Comparison of ENCODE assay signal across 19 cellular contexts in genomic region chr2:233165543-233165894, GRCh38.
DNase-seq lines count a peak whose midpoint lies in the region; ATAC-seq, FAIRE-seq and TF ChIP-seq lines count a peak whose summit lies in the region.
"Had no signal": no experiment of that assay in that cellular context is flagged by ENCODE, and none has a peak within 500 bp of the region (broad histone marks: within the 10 kb centered on the region; RNA-seq: fewer than 3 reads in every experiment).

No MANE protein-coding gene starts in this region.

- H3K4me2 ChIP-seq in BLaER1 treated with 17β-estradiol and CSF1 and Interleukin-3, amounts not matched to agents 10 nM and 100 nM, result peak overlapping the region in 6 of 11 experiments; percentile 22 to 91 (median 76); a peak in 11 of 22 replicates
- peak overlapping the region; percentile 78 for H3K4me2 ChIP-seq in HCT116 (ENCODE audit: low read length)
- no peak overlapping the region for H3K4me2 ChIP-seq in GM23338
- H3K4me2 ChIP-seq: KMS-11 had no signal

- peaks cover 13% of the 10 kb centered on the region for H3K4me1 Mint-ChIP-seq in GM23338
- H3K4me1 Mint-ChIP-seq: B cell had no signal

- POLR2A ChIA-PET in HCT116 (lab: Charles Lee), result no interaction called here

- no peak overlapping the region for H3K4me3 ChIP-seq in BLaER1 treated with 17β-estradiol and CSF1 and Interleukin-3, amounts not matched to agents 10 nM and 100 nM
- H3K4me3 ChIP-seq in HCT116 (replicated peaks in 1 of 2; ENCODE audit: low read depth in 1 of 2, low read length in 2 of 2) (no peak overlapping the region), SJSA1 (no peak overlapping the region), lower lobe of right lung (no peak overlapping the region), kidney (ENCODE audit: low read length in 2 of 2) (no peak overlapping the region), GM23338 (no peak overlapping the region)
- H3K4me3 ChIP-seq: GM23248 had no signal

- H3K9me3 ChIP-seq in BLaER1 treated with 17β-estradiol and CSF1 and Interleukin-3, amounts not matched to agents 10 nM and 100 nM (replicated peaks in 1 of 11), result no peaks in the 10 kb centered on the region
- no peaks in the 10 kb centered on the region for H3K9me3 ChIP-seq in HCT116 (ENCODE audit: control insufficient read depth in 1 of 2, insufficient read depth in 1 of 2, low read depth in 1 of 2, low read length in 2 of 2)
- H3K9me3 ChIP-seq in SJSA1 (replicated peaks), result no peaks in the 10 kb centered on the region
- H3K9me3 ChIP-seq in lower lobe of right lung, result no peaks in the 10 kb centered on the region
- no peaks in the 10 kb centered on the region for H3K9me3 ChIP-seq in kidney (ENCODE audit: control insufficient read depth in 1 of 2, low read length in 2 of 2)

- no peak overlapping the region for H3K27ac Mint-ChIP-seq in GM23338
- H3K27ac Mint-ChIP-seq: B cell, HFFc6 had no signal

- H3K4me1 ChIP-seq in BLaER1 treated with 17β-estradiol and CSF1 and Interleukin-3, amounts not matched to agents 10 nM and 100 nM, result peaks cover 0 to 83% (median 27%) of the 10 kb centered on the region in 10 experiments; a peak in 12 of 20 replicates
- peaks cover 6 to 18% of the 10 kb centered on the region in 2 experiments; a peak in 3 of 4 replicates for H3K4me1 ChIP-seq in HCT116 (ENCODE audit: control insufficient read depth in 1 of 2, insufficient read depth in 2 of 2, low read length in 2 of 2)
- H3K4me1 ChIP-seq in SJSA1 (replicated peaks), result peaks cover 43% of the 10 kb centered on the region
- H3K4me1 ChIP-seq in lower lobe of right lung, result peaks cover 21% of the 10 kb centered on the region
- peaks cover 0 to 3% of the 10 kb centered on the region in 2 donors for H3K4me1 ChIP-seq in kidney (ENCODE audit: control insufficient read depth in 1 of 2, insufficient read depth in 1 of 2, low read depth in 1 of 2, low read length in 2 of 2)
- peaks cover 16% of the 10 kb centered on the region for H3K4me1 ChIP-seq in GM23338 (ENCODE audit: insufficient read depth)

- H3K36me3 Mint-ChIP-seq in GM23338 (ENCODE audit: low read depth), result peaks cover 8% of the 10 kb centered on the region; the same call in 1 of the 3 replicates

- H3K27ac ChIP-seq in BLaER1 treated with 17β-estradiol and CSF1 and Interleukin-3, amounts not matched to agents 10 nM and 100 nM, result peak overlapping the region in 6 of 11 experiments; percentile 18 to 94 (median 78); a peak in 11 of 22 replicates
- H3K27ac ChIP-seq in HCT116 (ENCODE audit: low read depth, low read length) (no peak overlapping the region; the same call in 1 of the 2 replicates), SJSA1 (peak overlapping the region; percentile 73), lower lobe of right lung (peak overlapping the region; percentile 62), kidney (ENCODE audit: low read depth in 2 of 2, low read length in 2 of 2) (no peak overlapping the region), GM23338 (ENCODE audit: low read depth) (no peak overlapping the region)
- H3K27ac ChIP-seq: GM23248, KMS-11 had no signal

- H4K20me1 ChIP-seq in BLaER1 treated with 17β-estradiol and CSF1 and Interleukin-3, amounts not matched to agents 10 nM and 100 nM, result peaks cover 0 to 7% (median 0%) of the 10 kb centered on the region in 11 experiments; a peak in 2 of 22 replicates
- no peaks in the 10 kb centered on the region for H4K20me1 ChIP-seq in HCT116 (ENCODE audit: insufficient read depth)
- no peaks in the 10 kb centered on the region for H4K20me1 ChIP-seq in GM23338 (replicated peaks; ENCODE audit: insufficient read depth)

- no TSS peak for BruUV-seq in HCT116 (replicated peaks; lab: Mats Ljungman, UMichigan)

- no peaks in the 10 kb centered on the region for H3F3A ChIP-seq in GM23338 (replicated peaks; ENCODE audit: low read depth)

- FAIRE-seq in kidney (lab: Jason Lieb, UNC), result no peak

- H2AFZ ChIP-seq in HCT116 (ENCODE audit: low read depth, low read length, poor library complexity, severe bottlenecking) (no peak overlapping the region), GM23338 (no peak overlapping the region)
- H2AFZ ChIP-seq: GM23248 had no signal

- no peak overlapping the region for H3K4me3 Mint-ChIP-seq in GM23338
- H3K4me3 Mint-ChIP-seq: B cell, HFFc6 had no signal

- no peak for DNase-seq in HCT116 (ENCODE audit: low read depth, low spot score)
- no peak for DNase-seq in SJSA1 (ENCODE audit: low read depth in 1 of 2, low spot score in 2 of 2)
- DNase-seq in lower lobe of right lung, result no peak
- no peak for DNase-seq in CD1c-positive myeloid dendritic cell (ENCODE audit: extremely low spot score)
- no peak for DNase-seq in kidney
- no peak for DNase-seq in GM23338 (ENCODE audit: low spot score)
- DNase-seq: ACHN, HFFc6, MM.1S, NCI-H1105 treated with DMSO at 0.1 percent for 48 hours, NCI-H187, NCI-H2171, NCI-H446 treated with DMSO at 0.1 percent for 48 hours, NCI-H774 had no signal

- ATAC-seq in HCT116 (no peak), lower lobe of right lung (no peak), GM18867 (IDR thresholded peaks at IDR 0.05; ENCODE audit: unreplicated experiment) (no peak), GM23338 (no peak)

- H3K27me3 ChIP-seq in BLaER1 treated with 17β-estradiol and CSF1 and Interleukin-3, amounts not matched to agents 10 nM and 100 nM, result no peaks in the 10 kb centered on the region
- H3K27me3 ChIP-seq in HCT116 (ENCODE audit: insufficient read depth, low read length) (no peaks in the 10 kb centered on the region), SJSA1 (replicated peaks) (no peaks in the 10 kb centered on the region), lower lobe of right lung (ENCODE audit: low read depth) (no peaks in the 10 kb centered on the region), GM23338 (ENCODE audit: insufficient read depth) (no peaks in the 10 kb centered on the region)

- CTCF ChIA-PET in HCT116 (lab: Charles Lee), result no interaction called here

- TF ChIP-seq POLR2A in HCT116 (IDR thresholded peaks at IDR 0.05; ENCODE audit: borderline replicate concordance, extremely low read depth, insufficient read depth, insufficient read length), result no peak

- H3K9ac ChIP-seq in BLaER1 treated with 17β-estradiol and CSF1 and Interleukin-3, amounts not matched to agents 10 nM and 100 nM, result peak overlapping the region in 4 of 11 experiments; percentile 59 to 76 (median 66); a peak in 10 of 22 replicates
- H3K9ac ChIP-seq in HCT116 (ENCODE audit: low read length), result no peak overlapping the region
- no peak overlapping the region for H3K9ac ChIP-seq in kidney (ENCODE audit: low read length in 2 of 2)
- H3K9ac ChIP-seq: GM23248, KMS-11 had no signal

- H3K9me2 ChIP-seq in HCT116 (ENCODE audit: insufficient read depth) (no peaks in the 10 kb centered on the region), GM23338 (ENCODE audit: insufficient read depth) (no peaks in the 10 kb centered on the region)

- TF ChIP-seq RAD21 in HCT116 (IDR thresholded peaks at IDR 0.05; ENCODE audit: low read depth), result no peak

- RAD21 ChIA-PET in HCT116 (lab: Charles Lee; ENCODE audit: low non-redundant PET in 1 of 2, low total read pairs in 2 of 2, uncharacterized antibody in 2 of 2, unreplicated experiment in 2 of 2), result no interaction called here

- H3K79me2 ChIP-seq in HCT116 (ENCODE audit: insufficient read depth, low read length) (no peaks in the 10 kb centered on the region), GM23338 (replicated peaks; ENCODE audit: insufficient read depth) (no peaks in the 10 kb centered on the region)

- TF ChIP-seq CTCF in HCT116 (IDR thresholded peaks at IDR 0.05 in 2 of 3, conservative IDR thresholded peaks at IDR 0.05 in 1 of 3; ENCODE audit: borderline replicate concordance in 1 of 3, insufficient read depth in 1 of 3, low read depth in 2 of 3, low read length in 2 of 3) (no peak), lower lobe of right lung (IDR thresholded peaks at IDR 0.05) (no peak), kidney (IDR thresholded peaks at IDR 0.05; ENCODE audit: borderline replicate concordance, extremely low read depth, insufficient read depth) (no peak), GM23338 (conservative IDR thresholded peaks at IDR 0.05; ENCODE audit: low read depth in 2 of 2) (no peak)

- intact Hi-C loops in HCT116 (cut with micrococcal nuclease), result no loop called here
- intact Hi-C loops in lower lobe of right lung (cut with DNase I), result no loop called here
- intact Hi-C loops in kidney (cut with DNase I), result no loop called here

- H3K27me3 Mint-ChIP-seq in GM23338 (ENCODE audit: insufficient read depth, low read depth, poor library complexity), result peaks cover 6% of the 10 kb centered on the region
- H3K27me3 Mint-ChIP-seq: B cell had no signal

- no peaks in the 10 kb centered on the region for H3K9me3 Mint-ChIP-seq in GM23338
- H3K9me3 Mint-ChIP-seq: HFFc6 had no signal

- peaks cover 81 to 98% (median 95%) of the 10 kb centered on the region in 11 experiments for H3K36me3 ChIP-seq in BLaER1 treated with 17β-estradiol and CSF1 and Interleukin-3, amounts not matched to agents 10 nM and 100 nM
- H3K36me3 ChIP-seq in HCT116 (ENCODE audit: control insufficient read depth in 1 of 2, insufficient read depth in 2 of 2, low read length in 2 of 2) (no peaks in the 10 kb centered on the region), SJSA1 (no peaks in the 10 kb centered on the region), lower lobe of right lung (peaks cover 43% of the 10 kb centered on the region), kidney (ENCODE audit: control insufficient read depth in 1 of 2, insufficient read depth in 2 of 2, low read length in 2 of 2) (no peaks in the 10 kb centered on the region), GM23338 (ENCODE audit: insufficient read depth) (no peaks in the 10 kb centered on the region)

Comparison
In these comparisons a context has a peak if more than half of its experiments do, and no peak if none do; other contexts are left out.
1. H3K27ac ChIP-seq: peak in BLaER1 treated with 17β-estradiol and CSF1 and Interleukin-3, amounts not matched to agents 10 nM and 100 nM (6 of 11), SJSA1 (single experiment) and lower lobe of right lung (single experiment); none in HCT116 (single experiment), kidney (0 of 2) and GM23338 (single experiment).